22 cellular contexts compared by ENCODE assay signal in genomic region chr11:111391328-111392124, GRCh38. TPM values are rescaled to one million over a fixed set of nuclear protein-coding genes. Genes with fewer than 3 reads are reported as not detected.
DNase-seq lines count a peak whose midpoint lies in the region; ATAC-seq and TF ChIP-seq lines count a peak whose summit lies in the region.
"Had no signal": no experiment of that assay in that cellular context is flagged by ENCODE, and none has a peak within 500 bp of the region (broad histone marks: within the 10 kb centered on the region; RNA-seq: fewer than 3 reads in every experiment).

No MANE protein-coding gene starts in this region.

- no peaks in the 10 kb centered on the region for H4K20me1 ChIP-seq in OCI-LY3 (ENCODE audit: insufficient read depth, low read length)

- peaks cover 11% of the 10 kb centered on the region for H3K79me2 ChIP-seq in OCI-LY3 (ENCODE audit: low read length)

- CTCF ChIA-PET in activated CD4-positive, alpha-beta memory T cell treated with anti-CD3 and anti-CD28 coated beads, Interleukin-2, amount 10 ng/mL, durations not matched to agents 7 days and 5 days (lab: Charles Lee), result no interaction called here

- peak overlapping the region; percentile 32; the same call in 1 of the 2 replicates for H3K4me2 ChIP-seq in OCI-LY3 (ENCODE audit: low read length)

- H3K4me1 ChIP-seq in OCI-LY3 (ENCODE audit: low read length), result peaks cover 92% of the 10 kb centered on the region

- TF ChIP-seq CTCF in C4-2B (conservative IDR thresholded peaks at IDR 0.05), result no peak
- no peak for TF ChIP-seq CTCF in OCI-LY3 (IDR thresholded peaks at IDR 0.05; ENCODE audit: low read depth, low read length)

- no peak overlapping the region for H3K27ac Mint-ChIP-seq in activated CD4-positive, alpha-beta memory T cell treated with anti-CD3 and anti-CD28 coated beads, Interleukin-2, amount 10 ng/mL, durations not matched to agents 7 days and 5 days
- H3K27ac Mint-ChIP-seq in stimulated activated effector memory CD8-positive, alpha-beta T cell treated with anti-CD3 and anti-CD28 coated beads, Interleukin-12 subunit alpha, Interleukin-12 subunit beta, amount 100 ng/mL, for 72 hours, result no peak overlapping the region
- H3K27ac Mint-ChIP-seq: CD8-positive, alpha-beta T cell had no signal

- ATAC-seq in HG03095 (IDR thresholded peaks at IDR 0.05; ENCODE audit: unreplicated experiment), result peak; percentile 44
- peak; percentile 54 for ATAC-seq in sciatic nerve
- no peak for ATAC-seq in GM21447 (IDR thresholded peaks at IDR 0.05; ENCODE audit: unreplicated experiment)
- no peak for ATAC-seq in stimulated activated effector memory CD8-positive, alpha-beta T cell treated with anti-CD3 and anti-CD28 coated beads, Interleukin-12 subunit alpha, Interleukin-12 subunit beta, amount 100 ng/mL, for 72 hours
- ATAC-seq: CD8-positive, alpha-beta T cell; HepG2 had no signal

- peaks cover 7% of the 10 kb centered on the region for H3K4me1 Mint-ChIP-seq in activated CD4-positive, alpha-beta memory T cell treated with anti-CD3 and anti-CD28 coated beads, Interleukin-2, amount 10 ng/mL, durations not matched to agents 7 days and 5 days
- H3K4me1 Mint-ChIP-seq in stimulated activated effector memory CD8-positive, alpha-beta T cell treated with anti-CD3 and anti-CD28 coated beads, Interleukin-12 subunit alpha, Interleukin-12 subunit beta, amount 100 ng/mL, for 72 hours, result no peaks in the 10 kb centered on the region

- H3K9me3 ChIP-seq in OCI-LY3 (ENCODE audit: insufficient read depth, low read length), result no peaks in the 10 kb centered on the region

- POLR2A ChIA-PET in activated CD4-positive, alpha-beta memory T cell treated with anti-CD3 and anti-CD28 coated beads, Interleukin-2, amount 10 ng/mL, durations not matched to agents 7 days and 5 days (lab: Charles Lee), result no interaction called here

- H3K9ac ChIP-seq in OCI-LY3 (ENCODE audit: low read length), result peak overlapping the region; percentile 23; the same call in 1 of the 2 replicates

- H3K4me3 Mint-ChIP-seq in activated CD4-positive, alpha-beta memory T cell treated with anti-CD3 and anti-CD28 coated beads, Interleukin-2, amount 10 ng/mL, durations not matched to agents 7 days and 5 days, result no peak overlapping the region
- no peak overlapping the region for H3K4me3 Mint-ChIP-seq in stimulated activated effector memory CD8-positive, alpha-beta T cell treated with anti-CD3 and anti-CD28 coated beads, Interleukin-12 subunit alpha, Interleukin-12 subunit beta, amount 100 ng/mL, for 72 hours
- H3K4me3 Mint-ChIP-seq: CD8-positive, alpha-beta T cell had no signal

- no peaks in the 10 kb centered on the region for H3K27me3 ChIP-seq in OCI-LY3 (ENCODE audit: low read depth, low read length)

- peaks cover 2% of the 10 kb centered on the region for H3K27me3 Mint-ChIP-seq in activated CD4-positive, alpha-beta memory T cell treated with anti-CD3 and anti-CD28 coated beads, Interleukin-2, amount 10 ng/mL, durations not matched to agents 7 days and 5 days

- H3K36me3 ChIP-seq in OCI-LY3 (replicated peaks; ENCODE audit: low read depth, low read length), result peaks cover 3% of the 10 kb centered on the region

- H3K9me3 Mint-ChIP-seq in activated CD4-positive, alpha-beta memory T cell treated with anti-CD3 and anti-CD28 coated beads, Interleukin-2, amount 10 ng/mL, durations not matched to agents 7 days and 5 days, result no peaks in the 10 kb centered on the region
- H3K9me3 Mint-ChIP-seq in stimulated activated effector memory CD8-positive, alpha-beta T cell treated with anti-CD3 and anti-CD28 coated beads, Interleukin-12 subunit alpha, Interleukin-12 subunit beta, amount 100 ng/mL, for 72 hours, result no peaks in the 10 kb centered on the region
- H3K9me3 Mint-ChIP-seq: CD8-positive, alpha-beta T cell had no signal

- H3K36me3 Mint-ChIP-seq in activated CD4-positive, alpha-beta memory T cell treated with anti-CD3 and anti-CD28 coated beads, Interleukin-2, amount 10 ng/mL, durations not matched to agents 7 days and 5 days (ENCODE audit: low read depth), result peaks cover 3% of the 10 kb centered on the region
- no peaks in the 10 kb centered on the region for H3K36me3 Mint-ChIP-seq in stimulated activated effector memory CD8-positive, alpha-beta T cell treated with anti-CD3 and anti-CD28 coated beads, Interleukin-12 subunit alpha, Interleukin-12 subunit beta, amount 100 ng/mL, for 72 hours
- H3K36me3 Mint-ChIP-seq: CD8-positive, alpha-beta T cell had no signal

- no peak for DNase-seq in sciatic nerve (ENCODE audit: low spot score)
- no peak for DNase-seq in activated CD4-positive, alpha-beta memory T cell treated with anti-CD3 and anti-CD28 coated beads, Interleukin-2, amount 10 ng/mL, durations not matched to agents 7 days and 5 days
- no peak for DNase-seq in KBM-7
- no peak for DNase-seq in stimulated activated effector memory CD8-positive, alpha-beta T cell treated with anti-CD3 and anti-CD28 coated beads, Interleukin-12 subunit alpha, Interleukin-12 subunit beta, amount 100 ng/mL, for 72 hours (ENCODE audit: low spot score in 2 of 2)
- DNase-seq: Calu3; CD8-positive, alpha-beta T cell; DMS53; EL; HCEC 1CT; NCI-H1417 treated with DMSO at 0.1 percent for 48 hours; NCI-H187 treated with DMSO at 0.1 percent for 48 hours; NCI-H345; NCI-H69; OCI-M1; SHP77 had no signal

- in situ Hi-C loops in KBM-7 (cut with MboI; ENCODE audit: low pct_unique_long_range_greater_than_20kb, low sequenced_read_pairs), result no loop called here

- no peak overlapping the region for H3K4me3 ChIP-seq in OCI-LY3 (ENCODE audit: low read length)
- H3K4me3 ChIP-seq: SK-N-MC had no signal

- intact Hi-C loops in sciatic nerve (cut with DNase I), result no loop called here

- no peak overlapping the region for H2AFZ ChIP-seq in OCI-LY3 (ENCODE audit: low read depth, low read length)

- H3K27ac ChIP-seq in C4-2B, result peak overlapping the region; percentile 52
- peak overlapping the region; percentile 92 for H3K27ac ChIP-seq in OCI-LY3 (ENCODE audit: low read length)
- H3K27ac ChIP-seq: SK-N-MC had no signal

RNA-seq across cellular contexts. Expression of gene POU2AF1, which starts 12.5 kb away (rescaled TPM):
- 1.2 TPM for total RNA-seq in sciatic nerve
- total RNA-seq in activated CD4-positive, alpha-beta memory T cell treated with anti-CD3 and anti-CD28 coated beads, Interleukin-2, amount 10 ng/mL, durations not matched to agents 7 days and 5 days, result 1 to 10 TPM; 7.7 to 7.8 TPM
- total RNA-seq: Calu3, M059J had no signal

Comparison
In these comparisons a context has a peak if more than half of its experiments do, and no peak if none do; other contexts are left out.
1. ATAC-seq: peak in HG03095 (single experiment) and sciatic nerve (single experiment); none in GM21447 (single experiment) and stimulated activated effector memory CD8-positive, alpha-beta T cell treated with anti-CD3 and anti-CD28 coated beads, Interleukin-12 subunit alpha, Interleukin-12 subunit beta, amount 100 ng/mL, for 72 hours (single experiment).